ENCODE assay signal across 9 cellular contexts in genomic region chr1:27884182-27884954, GRCh38. TPM values are rescaled to one million over a fixed set of nuclear protein-coding genes. Genes with fewer than 3 reads are reported as not detected.
DNase-seq lines count a peak whose midpoint lies in the region; ATAC-seq, FAIRE-seq and TF ChIP-seq lines count a peak whose summit lies in the region.
"Had no signal": no experiment of that assay in that cellular context is flagged by ENCODE, and none has a peak within 500 bp of the region (broad histone marks: within the 10 kb centered on the region; RNA-seq: fewer than 3 reads in every experiment).

No MANE protein-coding gene starts in this region.

- H3K4me1 Mint-ChIP-seq in mesothelial cell of epicardium: no peaks in the 10 kb centered on the region

- H3K4me3 Mint-ChIP-seq in mesothelial cell of epicardium: no peak overlapping the region

- FAIRE-seq in kidney (lab: Jason Lieb, UNC): no peak

- no peak for TF ChIP-seq CTCF in kidney (IDR thresholded peaks at IDR 0.05; ENCODE audit: borderline replicate concordance, extremely low read depth, insufficient read depth)
- no peak for TF ChIP-seq CTCF in mesothelial cell of epicardium (IDR thresholded peaks at IDR 0.05; ENCODE audit: unreplicated experiment)

- peaks cover 0 to 10% of the 10 kb centered on the region in 2 donors for H3K36me3 ChIP-seq in kidney (ENCODE audit: control insufficient read depth in 1 of 2, insufficient read depth in 2 of 2, low read length in 2 of 2)

- peak overlapping the region; percentile 67 to 77 for H3K27ac ChIP-seq in kidney (ENCODE audit: low read depth in 2 of 2, low read length in 2 of 2)

- H3K4me1 ChIP-seq in kidney (ENCODE audit: control insufficient read depth in 1 of 2, insufficient read depth in 1 of 2, low read depth in 1 of 2, low read length in 2 of 2): no peaks in the 10 kb centered on the region

- H3K27ac Mint-ChIP-seq in mesothelial cell of epicardium: no peak overlapping the region

- peaks cover 4% of the 10 kb centered on the region for H3K36me3 Mint-ChIP-seq in mesothelial cell of epicardium

- peak; percentile 40 for ATAC-seq in GM19397 (IDR thresholded peaks at IDR 0.05; ENCODE audit: unreplicated experiment)

- no peaks in the 10 kb centered on the region for H3K27me3 Mint-ChIP-seq in mesothelial cell of epicardium (ENCODE audit: low read depth)

- intact Hi-C loops in kidney (cut with DNase I): no loop called here

- H3K9ac ChIP-seq in kidney (ENCODE audit: low read length in 2 of 2): no peak overlapping the region

- no peak overlapping the region for H3K4me3 ChIP-seq in kidney (ENCODE audit: low read length in 2 of 2)

- H3K9me3 ChIP-seq in kidney (ENCODE audit: control insufficient read depth in 1 of 2, low read length in 2 of 2): no peaks in the 10 kb centered on the region

- H3K9me3 Mint-ChIP-seq in mesothelial cell of epicardium: no peaks in the 10 kb centered on the region

- peak; percentile 16 for DNase-seq in Ammon's horn (ENCODE audit: low spot score)
- DNase-seq in LHCN-M2 (ENCODE audit: low read depth): peak; percentile 36
- DNase-seq in kidney: peak; percentile 73
- no peak for DNase-seq in GOT3 (lab: John Stamatoyannopoulos, UW)
- no peak for DNase-seq in middle frontal gyrus (ENCODE audit: extremely low spot score, low spot score)
- DNase-seq in iPS-NIHi7 (ENCODE audit: extremely low spot score): no peak
- DNase-seq in mesothelial cell of epicardium (ENCODE audit: low spot score in 2 of 2, unreplicated experiment in 2 of 2): no peak
- DNase-seq: NK-92 treated with Interleukin-12 subunit alpha and Interleukin-12 subunit beta, amount 100 ng/mL, for 24 hours had no signal

RNA-seq across cellular contexts. Expression of gene THEMIS2, which starts 12.0 kb away (rescaled TPM):
- total RNA-seq in LHCN-M2 (2014; rRNA removed): 11.8 and 12.7 TPM in 2 replicates
- polyA plus RNA-seq in LHCN-M2 (2012): 2.0 TPM
- total RNA-seq in kidney: 47.2 TPM
- polyA plus RNA-seq in kidney (ENCODE audit: insufficient read depth, low read depth, low replicate concordance): 5.2 TPM
- total RNA-seq in mesothelial cell of epicardium: 0.63 to 0.97 TPM (median 0.86 TPM) in 3 replicates

RNA-seq across cellular contexts. Expression of gene RPA2, which starts 30.0 kb away (rescaled TPM):
- total RNA-seq in LHCN-M2 (2014; rRNA removed): 72.9 and 79.7 TPM in 2 replicates
- 35.5 TPM for polyA plus RNA-seq in LHCN-M2 (2012)
- total RNA-seq in kidney: 36.0 TPM
- polyA plus RNA-seq in kidney (ENCODE audit: insufficient read depth, low read depth, low replicate concordance): 32.6 TPM
- 23.1 to 25.8 TPM (median 23.4 TPM) in 3 replicates for total RNA-seq in mesothelial cell of epicardium

RNA-seq across cellular contexts. Expression of gene SMPDL3B, which starts 50.4 kb away (rescaled TPM):
- total RNA-seq in LHCN-M2 (2014; rRNA removed) (not detected in 2 replicates), kidney (9.7 TPM), mesothelial cell of epicardium (7.4 to 8.8 TPM (median 8.4 TPM) in 3 replicates)
- not detected for polyA plus RNA-seq in LHCN-M2 (2012)
- polyA plus RNA-seq in kidney (ENCODE audit: insufficient read depth, low read depth, low replicate concordance): 5.9 TPM

RNA-seq across cellular contexts. Expression of gene PPP1R8, which starts 53.8 kb away (rescaled TPM):
- total RNA-seq in LHCN-M2 (2014; rRNA removed) (50.3 and 57.8 TPM in 2 replicates), kidney (38.6 TPM), mesothelial cell of epicardium (42.9 to 45.7 TPM (median 43.5 TPM) in 3 replicates)
- polyA plus RNA-seq in LHCN-M2 (2012): 25.6 TPM
- 21.8 TPM for polyA plus RNA-seq in kidney (ENCODE audit: insufficient read depth, low read depth, low replicate concordance)

Comparison
In these comparisons a context has a peak if more than half of its experiments do, and no peak if none do; other contexts are left out.
1. DNase-seq: peak in Ammon's horn (single experiment), LHCN-M2 (single experiment) and kidney (single experiment); none in GOT3 (single experiment), middle frontal gyrus (single experiment), iPS-NIHi7 (single experiment) and mesothelial cell of epicardium (0 of 2).